In the genomic region with DNA sequence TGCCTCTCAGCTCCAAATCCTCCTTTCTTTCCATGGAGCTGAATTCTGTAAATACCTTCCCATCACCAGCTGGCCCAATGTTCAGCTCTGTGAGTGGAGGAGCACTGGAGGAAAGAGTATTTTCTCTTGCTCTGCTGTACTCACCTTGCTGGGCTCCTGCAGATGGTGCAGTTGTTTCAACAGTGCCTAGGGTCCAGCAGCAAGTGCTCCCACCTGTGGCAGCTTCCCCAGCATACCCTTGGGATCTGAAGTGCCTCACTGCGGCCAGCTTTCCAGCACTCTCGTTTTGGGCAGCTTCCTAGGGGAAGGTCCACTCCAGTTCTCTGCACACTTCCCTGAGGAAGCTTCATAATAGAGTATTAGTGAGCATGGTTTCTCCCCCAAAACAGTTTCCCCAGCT, we compare ENCODE assay signal across 18 cellular contexts.
DNase-seq lines count a peak whose midpoint lies in the region; ATAC-seq, FAIRE-seq and TF ChIP-seq lines count a peak whose summit lies in the region.
"Had no signal": no experiment of that assay in that cellular context is flagged by ENCODE, and none has a peak within 500 bp of the region (broad histone marks: within the 10 kb centered on the region; RNA-seq: fewer than 3 reads in every experiment).

No MANE protein-coding gene starts in this region.

- no peaks in the 10 kb centered on the region for H3K4me1 ChIP-seq in GM23338 (ENCODE audit: insufficient read depth)
- H3K4me1 ChIP-seq in H1 (replicated peaks in 1 of 4; ENCODE audit: control insufficient read depth in 3 of 4, insufficient read depth in 4 of 4, low read length in 3 of 4): no peaks in the 10 kb centered on the region
- H3K4me1 ChIP-seq in heart right ventricle: no peaks in the 10 kb centered on the region
- H3K4me1 ChIP-seq: A549, BE2C had no signal

- no peak overlapping the region for H3K56ac ChIP-seq in H1 (replicated peaks; ENCODE audit: insufficient read length, low read depth, low read length)

- intact Hi-C loops in heart right ventricle (cut with DNase I): no loop called here

- peaks cover 3% of the 10 kb centered on the region; the same call in 2 of the 3 replicates for H3K4me1 Mint-ChIP-seq in GM23338
- H3K4me1 Mint-ChIP-seq in activated T-cell treated with anti-CD3 and anti-CD28 coated beads, Interleukin-2, amount 50 U/mL, for 4 hours (ENCODE audit: low read depth): peaks cover under 1% of the 10 kb centered on the region
- H3K4me1 Mint-ChIP-seq: CD4-positive, alpha-beta memory T cell had no signal

- H3K9ac ChIP-seq in H1 (replicated peaks in 1 of 4; ENCODE audit: extremely low read depth in 1 of 4, low read depth in 3 of 4, low read length in 3 of 4): no peak overlapping the region

- POLR2A ChIA-PET in H1 (lab: Charles Lee; ENCODE audit: partially characterized antibody): no interaction called here

- H2BK20ac ChIP-seq in H1 (ENCODE audit: low read length): no peak overlapping the region

- no peak overlapping the region for H3K4me3 Mint-ChIP-seq in GM23338
- H3K4me3 Mint-ChIP-seq in activated T-cell treated with anti-CD3 and anti-CD28 coated beads, Interleukin-2, amount 50 U/mL, for 4 hours: no peak overlapping the region
- H3K4me3 Mint-ChIP-seq: CD4-positive, alpha-beta memory T cell had no signal

- H2AFZ ChIP-seq in GM23338 (peak overlapping the region; percentile 57; the same call in 1 of the 2 replicates), H1 (ENCODE audit: low read length) (peak overlapping the region; percentile 45; the same call in 1 of the 2 replicates)

- no peak overlapping the region for H3K27ac Mint-ChIP-seq in GM23338
- H3K27ac Mint-ChIP-seq: CD4-positive, alpha-beta memory T cell had no signal

- no peak overlapping the region for H2BK15ac ChIP-seq in H1 (ENCODE audit: low read length)

- TF ChIP-seq POLR2A in H1 (IDR thresholded peaks at IDR 0.05; ENCODE audit: control extremely low read depth in 1 of 2, low read depth in 2 of 2, low read length in 2 of 2): no peak

- H3K4ac ChIP-seq in H1 (replicated peaks; ENCODE audit: insufficient read length, low read depth, low read length): no peak overlapping the region

- H3K18ac ChIP-seq in H1 (ENCODE audit: extremely low read depth, low read length): no peak overlapping the region

- H3K79me2 ChIP-seq in GM23338 (replicated peaks; ENCODE audit: insufficient read depth): no peaks in the 10 kb centered on the region
- H3K79me2 ChIP-seq in H1 (ENCODE audit: control insufficient read depth in 1 of 2, insufficient read depth in 2 of 2, low read length in 2 of 2): no peaks in the 10 kb centered on the region

- H3K14ac ChIP-seq in H1 (ENCODE audit: insufficient read length): no peak overlapping the region

- H3K27me3 ChIP-seq in GM23338 (ENCODE audit: insufficient read depth): no peaks in the 10 kb centered on the region
- H3K27me3 ChIP-seq in H1 (replicated peaks in 1 of 4; ENCODE audit: control insufficient read depth in 3 of 4, extremely low read depth in 1 of 4, insufficient read depth in 3 of 4, low read length in 3 of 4): no peaks in the 10 kb centered on the region
- no peaks in the 10 kb centered on the region for H3K27me3 ChIP-seq in heart right ventricle

- ATAC-seq in GM23338 (peak; percentile 23; the same call in 2 of the 3 replicates), left lobe of liver (no peak), heart right ventricle (no peak)
- ATAC-seq in activated T-cell treated with anti-CD3 and anti-CD28 coated beads, Interleukin-2, amount 50 U/mL, for 4 hours: no peak
- ATAC-seq: A549 had no signal

- no peaks in the 10 kb centered on the region for H3K36me3 ChIP-seq in GM23338 (ENCODE audit: insufficient read depth)
- H3K36me3 ChIP-seq in H1 (ENCODE audit: control insufficient read depth in 2 of 4, insufficient read depth in 4 of 4, low read length in 3 of 4): no peaks in the 10 kb centered on the region
- H3K36me3 ChIP-seq in heart right ventricle: peaks cover 0 to 3% (median 0%) of the 10 kb centered on the region in 9 donors
- H3K36me3 ChIP-seq: BE2C had no signal

- H3K9me3 ChIP-seq in H1 (ENCODE audit: insufficient read depth in 2 of 2, low read depth in 1 of 2, low read length in 1 of 2): no peaks in the 10 kb centered on the region
- peaks cover 0 to 6% (median 0%) of the 10 kb centered on the region in 11 donors for H3K9me3 ChIP-seq in heart right ventricle
- H3K9me3 ChIP-seq: A549, BE2C had no signal

- no peak overlapping the region for H2AK5ac ChIP-seq in H1 (ENCODE audit: low read depth, low read length)

- H2BK12ac ChIP-seq in H1 (ENCODE audit: low read depth, low read length): no peak overlapping the region

- 0 out of 4 replicates have a peak, but pooled peaks of 1 of the 2 experiments have one; percentile 14 for TF ChIP-seq CTCF in GM23338 (conservative IDR thresholded peaks at IDR 0.05; ENCODE audit: low read depth in 2 of 2)
- TF ChIP-seq CTCF in H1 (IDR thresholded peaks at IDR 0.05; ENCODE audit: control extremely low read depth in 1 of 3, insufficient read depth in 1 of 3, low read depth in 1 of 3, low read length in 3 of 3): no peak
- TF ChIP-seq CTCF in heart right ventricle (IDR thresholded peaks at IDR 0.05): no peak

- H3K9me2 ChIP-seq in GM23338 (ENCODE audit: insufficient read depth): no peaks in the 10 kb centered on the region

- WGBS in H1 (ENCODE audit: extremely low coverage in 1 of 2, insufficient coverage in 1 of 2, insufficient read length in 1 of 2, insufficient replicate concordance in 2 of 2, low coverage in 1 of 2, low lambda C conversion rate in 2 of 2, missing lambda C conversion rate in 1 of 2), 2 experiments: 100% methylated on average over 2 of the region's 2 CpGs; no CpG with 5 or more reads in 1 of the 2 experiments
- WGBS in heart right ventricle, 2 donors: 68 to 76% methylated on average over 2 of the region's 2 CpGs

- no peaks in the 10 kb centered on the region for H3F3A ChIP-seq in GM23338 (replicated peaks; ENCODE audit: low read depth)

- H3K27me3 Mint-ChIP-seq in GM23338 (ENCODE audit: insufficient read depth, low read depth, poor library complexity): no peaks in the 10 kb centered on the region
- H3K27me3 Mint-ChIP-seq in activated T-cell treated with anti-CD3 and anti-CD28 coated beads, Interleukin-2, amount 50 U/mL, for 4 hours (ENCODE audit: low read depth): no peaks in the 10 kb centered on the region
- H3K27me3 Mint-ChIP-seq: CD4-positive, alpha-beta memory T cell had no signal

- no peaks in the 10 kb centered on the region; the same call in 1 of the 2 replicates for H3K23me2 ChIP-seq in H1 (ENCODE audit: low read depth, low read length)

- H3K23ac ChIP-seq in H1 (ENCODE audit: insufficient read length): no peak overlapping the region

- H3K4me3 ChIP-seq in GM23338 (no peak overlapping the region), H1 (ENCODE audit: extremely low read depth in 1 of 4, insufficient read depth in 2 of 4, low read depth in 3 of 4, low read length in 4 of 4) (no peak overlapping the region), heart right ventricle (no peak overlapping the region)
- H3K4me3 ChIP-seq: A549 had no signal

- H4K5ac ChIP-seq in H1 (ENCODE audit: insufficient read length, low read depth, low read length): no peak overlapping the region

- TF ChIP-seq EP300 in H1 (IDR thresholded peaks at IDR 0.05; ENCODE audit: borderline replicate concordance in 1 of 2, low read depth in 2 of 2, low read length in 2 of 2): no peak

- H2BK5ac ChIP-seq in H1 (ENCODE audit: low read depth, low read length): no peak overlapping the region

- no peak overlapping the region for H4K8ac ChIP-seq in H1 (ENCODE audit: extremely low read depth, insufficient read depth, low read length)

- no peak overlapping the region for H4K91ac ChIP-seq in H1 (replicated peaks; ENCODE audit: insufficient read length, low read length)

- CTCF ChIA-PET in H1 (lab: Charles Lee; ENCODE audit: partially characterized antibody): interaction anchor here (0.6 to 2.3 kb wide), 7 partner anchors 8 to 214 kb away, joined by 3 to 9 read pairs (median 4); no protein-coding TSS in a partner anchor

- no peak overlapping the region for H2BK120ac ChIP-seq in H1 (replicated peaks; ENCODE audit: low read depth, low read length)

- no peak overlapping the region for H3K4me2 ChIP-seq in GM23338
- no peak overlapping the region for H3K4me2 ChIP-seq in H1 (ENCODE audit: insufficient read depth in 1 of 2, low read depth in 2 of 2, low read length in 2 of 2)
- H3K4me2 ChIP-seq: A549 had no signal

- no peaks in the 10 kb centered on the region for H3K36me3 Mint-ChIP-seq in GM23338 (ENCODE audit: low read depth)
- H3K36me3 Mint-ChIP-seq in activated T-cell treated with anti-CD3 and anti-CD28 coated beads, Interleukin-2, amount 50 U/mL, for 4 hours (ENCODE audit: insufficient read depth): no peaks in the 10 kb centered on the region
- H3K36me3 Mint-ChIP-seq: CD4-positive, alpha-beta memory T cell had no signal

- H3K9me3 Mint-ChIP-seq in GM23338: no peaks in the 10 kb centered on the region
- H3K9me3 Mint-ChIP-seq in activated T-cell treated with anti-CD3 and anti-CD28 coated beads, Interleukin-2, amount 50 U/mL, for 4 hours: peaks cover 2% of the 10 kb centered on the region

- H4K20me1 ChIP-seq in GM23338 (replicated peaks; ENCODE audit: insufficient read depth) (no peaks in the 10 kb centered on the region), H1 (replicated peaks in 1 of 2; ENCODE audit: control insufficient read depth in 1 of 2, insufficient read depth in 2 of 2, low read length in 2 of 2) (no peaks in the 10 kb centered on the region)

- no peak overlapping the region for H3K27ac ChIP-seq in GM23338 (ENCODE audit: low read depth)
- no peak overlapping the region for H3K27ac ChIP-seq in H1 (ENCODE audit: low read depth, low read length)
- no peak overlapping the region for H3K27ac ChIP-seq in heart right ventricle
- H3K27ac ChIP-seq: A549, C4-2B, HL-60 had no signal

- TF ChIP-seq RAD21 in H1 (IDR thresholded peaks at IDR 0.05 in 1 of 2, conservative IDR thresholded peaks at IDR 0.05 in 1 of 2; ENCODE audit: low read depth in 2 of 2, low read length in 2 of 2): no peak

- FAIRE-seq in H1 (lab: Jason Lieb, UNC): no peak
- FAIRE-seq: A549, G401.6, GM12891 had no signal

- DNase-seq in ELF-1 (ENCODE audit: low read depth, low spot score): peak; percentile 3
- no peak for DNase-seq in GM23338 (ENCODE audit: low spot score)
- peak; percentile 44 for DNase-seq in NCI-H69 (lab: John Stamatoyannopoulos, UW)
- no peak for DNase-seq in H1 (ENCODE audit: low read depth in 1 of 2, low spot score in 2 of 2)
- no peak for DNase-seq in T1000 (lab: John Stamatoyannopoulos, UW)
- no peak for DNase-seq in left lobe of liver (ENCODE audit: low spot score)
- DNase-seq in activated T-cell treated with anti-CD3 and anti-CD28 coated beads, Interleukin-2, amount 50 U/mL, for 4 hours: no peak
- no peak for DNase-seq in heart right ventricle
- DNase-seq: BE2C; CD4-positive, alpha-beta memory T cell; DMS79; GOT3; HCEC 1CT had no signal

- no peaks in the 10 kb centered on the region for H3K79me1 ChIP-seq in H1 (ENCODE audit: low read depth, low read length)

TF ChIP-seq in H1, 55 proteins besides CTCF, POLR2A, EP300 and RAD21:
- TF ChIP-seq BCL11A (IDR thresholded peaks at IDR 0.05; ENCODE audit: low read depth in 2 of 2, low read length in 2 of 2) (no peak), TEAD4 (IDR thresholded peaks at IDR 0.05; ENCODE audit: low read depth, low read length) (no peak)

Comparison
In these comparisons a context has a peak if more than half of its experiments do, and no peak if none do; other contexts are left out.
1. DNase-seq: peak in ELF-1 (single experiment) and NCI-H69 (single experiment); none in GM23338 (single experiment), H1 (0 of 2), T1000 (single experiment), left lobe of liver (single experiment), activated T-cell treated with anti-CD3 and anti-CD28 coated beads, Interleukin-2, amount 50 U/mL, for 4 hours (single experiment) and heart right ventricle (0 of 2).